In genomic region chr10:127163632-127164031, GRCh38 we compare ENCODE assay signal across 24 cellular contexts. TPM values are rescaled to one million over a fixed set of nuclear protein-coding genes. Genes with fewer than 3 reads are reported as not detected.
A peak's percentile ranks its signal among the peaks of the same experiment; 100 is the strongest.
DNase-seq lines count a peak whose midpoint lies in the region; TF ChIP-seq lines count a peak whose summit lies in the region.
"Had no signal": no experiment of that assay in that cellular context is flagged by ENCODE, and none has a peak within 500 bp of the region (broad histone marks: within the 10 kb centered on the region; RNA-seq: fewer than 3 reads in every experiment).

No MANE protein-coding gene starts in this region.

- H3K4me3 ChIP-seq in A673 (ENCODE audit: low read depth, low read length, poor library complexity, severe bottlenecking), result no peak overlapping the region
- H3K4me3 ChIP-seq in GM23248, result no peak overlapping the region
- H3K4me3 ChIP-seq in mammary epithelial cell (replicated peaks in 1 of 3; ENCODE audit: insufficient read depth in 1 of 3, low read depth in 2 of 3, low read length in 3 of 3), result no peak overlapping the region
- H3K4me3 ChIP-seq in PC-9, result no peak overlapping the region
- H3K4me3 ChIP-seq: ascending aorta, esophagus squamous epithelium, right lobe of liver had no signal

- H3K4me1 ChIP-seq in A673 (ENCODE audit: insufficient read depth, low read length, poor library complexity, severe bottlenecking) (no peaks in the 10 kb centered on the region), GM23248 (ENCODE audit: insufficient read depth) (peaks cover 3% of the 10 kb centered on the region; the same call in 1 of the 2 replicates), mammary epithelial cell (ENCODE audit: insufficient read depth, low read length) (peaks cover 7% of the 10 kb centered on the region), PC-9 (replicated peaks; ENCODE audit: insufficient read depth) (no peaks in the 10 kb centered on the region)
- H3K4me1 ChIP-seq: ascending aorta, right lobe of liver had no signal

- POLR2A ChIA-PET in A673 (lab: Charles Lee; ENCODE audit: low non-redundant PET), result interaction anchor here (0.6 to 0.7 kb wide), 2 partner anchors 133 to 649 kb away, joined by 4 to 15 read pairs; no protein-coding TSS in a partner anchor
- POLR2A ChIA-PET in PC-9 (lab: Charles Lee; ENCODE audit: unreplicated experiment), result no interaction called here

- no peaks in the 10 kb centered on the region for H3K9me2 ChIP-seq in GM23248 (ENCODE audit: insufficient read depth)
- H3K9me2 ChIP-seq in PC-9 (ENCODE audit: insufficient read depth), result no peaks in the 10 kb centered on the region

- H3K36me3 ChIP-seq in A673 (ENCODE audit: insufficient read depth, low read length, poor library complexity, severe bottlenecking) (no peaks in the 10 kb centered on the region), GM23248 (ENCODE audit: low read depth) (no peaks in the 10 kb centered on the region), mammary epithelial cell (ENCODE audit: insufficient read depth, low read length) (no peaks in the 10 kb centered on the region), PC-9 (ENCODE audit: low read depth) (no peaks in the 10 kb centered on the region)
- H3K36me3 ChIP-seq: ascending aorta, right lobe of liver had no signal

- H3K9ac ChIP-seq in GM23248 (no peak overlapping the region), mammary epithelial cell (ENCODE audit: insufficient read depth, low read length) (no peak overlapping the region)

- H3F3A ChIP-seq in GM23248 (ENCODE audit: insufficient read depth), result no peaks in the 10 kb centered on the region
- no peaks in the 10 kb centered on the region for H3F3A ChIP-seq in PC-9 (ENCODE audit: insufficient read depth, low read depth)

- dilution Hi-C loops in mammary epithelial cell (cut with HindIII; ENCODE audit: low sequenced_read_pairs), result no loop called here

- no peaks in the 10 kb centered on the region for H3K27me3 ChIP-seq in A673 (replicated peaks; ENCODE audit: insufficient read depth, low read depth, low read length, poor library complexity)
- H3K27me3 ChIP-seq in GM23248 (replicated peaks; ENCODE audit: insufficient read depth), result no peaks in the 10 kb centered on the region
- H3K27me3 ChIP-seq in mammary epithelial cell (ENCODE audit: insufficient read depth, low read length), result no peaks in the 10 kb centered on the region
- no peaks in the 10 kb centered on the region for H3K27me3 ChIP-seq in PC-9 (ENCODE audit: insufficient read depth, low read depth)
- H3K27me3 ChIP-seq: ascending aorta, esophagus squamous epithelium, right lobe of liver had no signal

- H2AFZ ChIP-seq in GM23248 (no peak overlapping the region), mammary epithelial cell (ENCODE audit: low read depth, low read length) (no peak overlapping the region), PC-9 (no peak overlapping the region)

- in situ Hi-C loops in GM23248 (cut with MboI) (no loop called here), mammary epithelial cell (cut with MboI; ENCODE audit: low sequenced_read_pairs in 2 of 2) (no loop called here)

- no TSS peak for BruUV-seq in A673 (replicated peaks; lab: Mats Ljungman, UMichigan)
- BruUV-seq in mammary epithelial cell (replicated peaks; lab: Mats Ljungman, UMichigan), result no TSS peak
- BruUV-seq in PC-9 (replicated peaks; lab: Mats Ljungman, UMichigan), result no TSS peak

- H3K4me2 ChIP-seq in GM23248 (ENCODE audit: unreplicated experiment) (no peak overlapping the region), mammary epithelial cell (ENCODE audit: insufficient read depth, low read depth, low read length) (no peak overlapping the region), PC-9 (no peak overlapping the region)

- H3K9me3 ChIP-seq in A673 (ENCODE audit: low read depth, low read length, poor library complexity, severe bottlenecking) (no peaks in the 10 kb centered on the region), GM23248 (ENCODE audit: low read depth) (no peaks in the 10 kb centered on the region), mammary epithelial cell (replicated peaks; ENCODE audit: insufficient read depth, low read length) (no peaks in the 10 kb centered on the region), PC-9 (ENCODE audit: insufficient read depth, low read depth) (no peaks in the 10 kb centered on the region)
- H3K9me3 ChIP-seq: ascending aorta, esophagus squamous epithelium, right lobe of liver had no signal

- CTCF ChIA-PET in A673 (lab: Charles Lee), result no interaction called here
- CTCF ChIA-PET in mammary epithelial cell (lab: Charles Lee; ENCODE audit: low non-redundant PET), result interaction anchor here (0.6 kb wide), 2 partner anchors 128 to 1913 kb away, joined by 4 to 15 read pairs; no protein-coding TSS in a partner anchor
- CTCF ChIA-PET in PC-9 (lab: Charles Lee), result no interaction called here

- DNase-seq in A673 (ENCODE audit: low spot score) (peak; percentile 1), GM23248 (peak; percentile 30), mammary epithelial cell (peak; percentile 16), iris pigment epithelial cell (ENCODE audit: low read depth) (peak; percentile 29), HK-2 (ENCODE audit: unreplicated experiment) (no peak), globus pallidus (ENCODE audit: low spot score) (no peak), PC-9 (no peak), NCI-H345 treated with DMSO at 0.1 percent for 48 hours (lab: John Stamatoyannopoulos, UW; ENCODE audit: unreplicated experiment) (no peak)
- DNase-seq: activated naive CD4-positive, alpha-beta T cell treated with anti-CD3 and anti-CD28 coated beads, Interleukin-2, amount 10 ng/mL, durations not matched to agents 7 days and 5 days; activated T-cell treated with anti-CD3 and anti-CD28 coated beads, Interleukin-2, amount 50 U/mL, for 72 hours; DMS 273 treated with DMSO at 0.1 percent for 48 hours; effector CD8-positive, alpha-beta T cell; esophagus squamous epithelium; GDM1; midbrain; NCI-H1436; NCI-H526; right lobe of liver; stimulated activated CD8-positive, alpha-beta memory T cell treated with anti-CD3 and anti-CD28 coated beads, Interleukin-4, amount 100 ng/mL, for 48 hours had no signal

- 45 to 49% methylated on average over 7 of the region's 7 CpGs for WGBS in GM23248 (ENCODE audit: low coverage in 1 of 2, low lambda C conversion rate in 2 of 2, missing lambda C conversion rate in 2 of 2), 2 experiments
- WGBS in mammary epithelial cell (ENCODE audit: low coverage, missing lambda C conversion rate), result 35% methylated on average over 5 of the region's 7 CpGs

- H3K27ac ChIP-seq in A673 (ENCODE audit: low read depth, low read length, poor library complexity, severe bottlenecking) (no peak overlapping the region), GM23248 (no peak overlapping the region), mammary epithelial cell (ENCODE audit: insufficient read depth, low read depth, low read length) (no peak overlapping the region), PC-9 (no peak overlapping the region)
- H3K27ac ChIP-seq: ascending aorta, esophagus squamous epithelium, right lobe of liver had no signal

- intact Hi-C loops in A673 (cut with micrococcal nuclease; ENCODE audit: unreplicated experiment) (no loop called here), mammary epithelial cell (cut with micrococcal nuclease) (no loop called here), PC-9 (cut with micrococcal nuclease; ENCODE audit: unreplicated experiment) (no loop called here)

- H3K79me2 ChIP-seq in GM23248 (ENCODE audit: insufficient read depth), result peaks cover 7% of the 10 kb centered on the region; the same call in 1 of the 2 replicates
- no peaks in the 10 kb centered on the region for H3K79me2 ChIP-seq in mammary epithelial cell (ENCODE audit: insufficient read depth, low read length)
- H3K79me2 ChIP-seq in PC-9 (ENCODE audit: low read depth), result no peaks in the 10 kb centered on the region

- H4K20me1 ChIP-seq in GM23248 (ENCODE audit: insufficient read depth), result peaks cover 3% of the 10 kb centered on the region; the same call in 1 of the 2 replicates
- H4K20me1 ChIP-seq in mammary epithelial cell (ENCODE audit: insufficient read depth, low read length), result no peaks in the 10 kb centered on the region
- H4K20me1 ChIP-seq in PC-9 (ENCODE audit: insufficient read depth), result no peaks in the 10 kb centered on the region

- TF ChIP-seq CTCF in A673 (conservative IDR thresholded peaks at IDR 0.05; ENCODE audit: low read depth, low read length) (no peak), mammary epithelial cell (conservative IDR thresholded peaks at IDR 0.05 in 1 of 2, IDR thresholded peaks at IDR 0.05 in 1 of 2; ENCODE audit: extremely low read depth in 1 of 2, insufficient read depth in 1 of 2, low read depth in 1 of 2, low read length in 2 of 2) (no peak), PC-9 (conservative IDR thresholded peaks at IDR 0.05) (no peak)

RNA-seq across cellular contexts. Expression of gene INSYN2A, which starts 32.8 kb away (rescaled TPM):
- not detected in 2 replicates for total RNA-seq in A673 (2021)
- total RNA-seq in GM23248 (2014; rRNA removed; shearing (Covaris generic)), result 0.43 and 0.51 TPM in 2 replicates
- polyA plus RNA-seq in GM23248 (2016; fragmentation: Nextera tagmentation; extraction: Ambion mirVana), result 0.20 and 0.54 TPM in 2 replicates
- under 1 TPM; 0.07 to 0.17 TPM for total RNA-seq in mammary epithelial cell
- 0.14 TPM for polyA plus RNA-seq in mammary epithelial cell
- polyA minus RNA-seq in mammary epithelial cell, result not detected
- total RNA-seq in PC-9 (2021), result not detected in 2 replicates
- total RNA-seq: activated CD8-positive, alpha-beta memory T cell treated with anti-CD3 and anti-CD28 coated beads for 36 hours; activated T-cell treated with anti-CD3 and anti-CD28 coated beads, Interleukin-2, amount 50 U/mL, for 72 hours; ascending aorta; left lobe of liver; natural killer cell treated with Interleukin-12 subunit alpha and Interleukin-12 subunit beta and Interleukin-15 and Interleukin-18, amount 100 ng/mL, for 72 hours; right lobe of liver had no signal
- polyA plus RNA-seq: IgD-negative memory B cell had no signal

Comparison
In these comparisons a context has a peak if more than half of its experiments do, and no peak if none do; other contexts are left out.
1. DNase-seq: peak in A673 (single experiment), GM23248 (single experiment), mammary epithelial cell (single experiment) and iris pigment epithelial cell (single experiment); none in HK-2 (single experiment), globus pallidus (single experiment), PC-9 (0 of 2) and NCI-H345 treated with DMSO at 0.1 percent for 48 hours (single experiment).